ENCODE assay signal across 12 cellular contexts in the genomic region with DNA sequence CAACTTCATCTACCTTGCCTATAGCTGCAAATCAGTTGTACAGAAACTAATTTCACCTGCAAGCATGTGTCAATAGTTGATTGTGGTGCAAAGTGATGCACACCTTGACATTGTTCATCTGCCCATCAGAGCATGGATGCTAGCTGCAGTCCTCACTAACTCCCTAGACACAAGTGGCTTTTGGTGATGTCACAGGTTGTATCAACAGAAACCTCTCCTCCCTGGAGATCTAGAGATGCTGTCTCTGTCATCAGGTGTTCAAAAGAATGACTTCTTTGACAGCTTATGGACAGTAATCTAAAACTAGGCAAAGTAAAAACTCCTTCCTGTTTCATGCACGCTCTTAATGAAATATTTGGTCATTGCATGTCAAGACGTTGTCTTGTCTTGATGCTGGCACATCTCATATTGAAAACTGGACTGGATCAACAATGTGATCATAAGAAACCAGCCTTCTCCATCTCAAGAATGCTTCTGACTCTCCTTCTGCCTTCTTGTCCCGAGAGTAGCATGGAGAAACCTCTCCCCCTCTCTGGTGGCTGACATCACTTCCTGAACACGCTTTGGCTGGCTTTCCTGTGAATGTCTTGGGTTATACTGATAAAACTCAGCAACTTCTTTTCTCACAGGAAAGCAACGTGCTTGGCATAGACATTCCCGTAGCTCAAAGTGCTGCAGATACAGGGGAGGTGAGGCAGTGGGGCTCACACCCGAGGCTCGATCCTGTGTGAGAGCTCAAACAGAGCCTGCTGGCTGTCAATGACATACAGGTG.
A peak's percentile ranks its signal among the peaks of the same experiment; 100 is the strongest.
DNase-seq lines count a peak whose midpoint lies in the region; ATAC-seq, FAIRE-seq and TF ChIP-seq lines count a peak whose summit lies in the region.
"Had no signal": no experiment of that assay in that cellular context is flagged by ENCODE, and none has a peak within 500 bp of the region (broad histone marks: within the 10 kb centered on the region; RNA-seq: fewer than 3 reads in every experiment).

No MANE protein-coding gene starts in this region.

- H3K36me3 Mint-ChIP-seq in naive B cell = no peaks in the 10 kb centered on the region
- H3K36me3 Mint-ChIP-seq in WTC11 = peaks cover 3% of the 10 kb centered on the region; the same call in 1 of the 2 replicates

- peak overlapping the region; percentile 87 for H3K27ac ChIP-seq in endothelial cell of umbilical vein (ENCODE audit: insufficient read depth, low read depth, low read length)
- H3K27ac ChIP-seq: suprapubic skin had no signal

- peak; percentile 83 for FAIRE-seq in endothelial cell of umbilical vein (lab: Jason Lieb, UNC)
- FAIRE-seq: bronchial epithelial cell, H54 had no signal

- TF ChIP-seq POLR2A in endothelial cell of umbilical vein (IDR thresholded peaks at IDR 0.05; ENCODE audit: low read depth, low read length) = peak; percentile 29

- CTCF ChIA-PET in endothelial cell of umbilical vein (lab: Charles Lee) = interaction anchor here (0.8 kb wide), 1 partner anchor 330 kb away, joined by 3 read pairs; no protein-coding TSS in a partner anchor
- CTCF ChIA-PET in WTC11 (lab: Charles Lee) = no interaction called here

- BruUV-seq in endothelial cell of umbilical vein (replicated peaks; lab: Mats Ljungman, UMichigan) = TSS peak; percentile 41

- no peak overlapping the region for H3K4me3 ChIP-seq in endothelial cell of umbilical vein (replicated peaks in 1 of 3; ENCODE audit: insufficient read depth in 1 of 3, low read depth in 1 of 3, low read length in 3 of 3)
- H3K4me3 ChIP-seq: suprapubic skin had no signal

- peak overlapping the region; percentile 58 for H3K4me2 ChIP-seq in endothelial cell of umbilical vein (ENCODE audit: insufficient read depth, low read length)

- H3K79me2 ChIP-seq in endothelial cell of umbilical vein (ENCODE audit: control insufficient read depth, insufficient read depth, low read length) = no peaks in the 10 kb centered on the region

- POLR2A ChIA-PET in endothelial cell of umbilical vein (lab: Charles Lee) (interaction anchor here (1.0 kb wide), 1 partner anchor 378 kb away, joined by 3 read pairs; the partner anchor contains the start of gene STEAP1B), WTC11 (lab: Charles Lee) (no interaction called here)

- H2AFZ ChIP-seq in endothelial cell of umbilical vein (ENCODE audit: low read depth, low read length) = no peak overlapping the region

- intact Hi-C loops in endothelial cell of umbilical vein (cut with micrococcal nuclease) = loop anchor here (1.0 kb wide), 1 partner anchor 323 kb away; no protein-coding TSS in a partner anchor
- intact Hi-C loops in left colon (cut with DNase I, micrococcal nuclease) = no loop called here

- H3K27ac Mint-ChIP-seq in naive B cell (peak overlapping the region in 4 of 6 donors; percentile 33 to 70 (median 60)), WTC11 (no peak overlapping the region)

- no peaks in the 10 kb centered on the region for H3K27me3 Mint-ChIP-seq in naive B cell
- H3K27me3 Mint-ChIP-seq in WTC11 (ENCODE audit: low read depth) = no peaks in the 10 kb centered on the region

- H3K9me3 Mint-ChIP-seq in naive B cell (no peaks in the 10 kb centered on the region), WTC11 (no peaks in the 10 kb centered on the region)

- no peaks in the 10 kb centered on the region for H4K20me1 ChIP-seq in endothelial cell of umbilical vein (replicated peaks; ENCODE audit: control insufficient read depth, extremely low read depth, insufficient read depth, low read length)

- H3K4me3 Mint-ChIP-seq in naive B cell = peak overlapping the region in 4 of 8 donors; percentile 51 to 76 (median 56)
- H3K4me3 Mint-ChIP-seq in WTC11 = no peak overlapping the region

- TF ChIP-seq CTCF in endothelial cell of umbilical vein (IDR thresholded peaks at IDR 0.05; ENCODE audit: extremely low read depth in 1 of 2, insufficient read depth in 1 of 2, low read depth in 1 of 2, low read length in 2 of 2) (no peak), WTC11 (IDR thresholded peaks at IDR 0.05) (no peak)

- no peaks in the 10 kb centered on the region for H3K9me1 ChIP-seq in endothelial cell of umbilical vein (replicated peaks; ENCODE audit: control insufficient read depth, extremely low read depth, insufficient read depth, low read length)

- ATAC-seq in naive B cell (ENCODE audit: low read depth in 2 of 2) (peak; percentile 43 to 55), WTC11 (no peak), GM21360 (IDR thresholded peaks at IDR 0.05; ENCODE audit: unreplicated experiment) (no peak), left colon (no peak)

- peaks cover 50% of the 10 kb centered on the region for H3K4me1 ChIP-seq in endothelial cell of umbilical vein (ENCODE audit: control insufficient read depth, extremely low read depth, insufficient read depth, low read length)
- H3K4me1 ChIP-seq: suprapubic skin had no signal

- dilution Hi-C loops in endothelial cell of umbilical vein (cut with MboI; ENCODE audit: extremely low pct_ligation_motif_present, low sequenced_read_pairs) = loop anchor here (25.0 kb wide), 1 partner anchor 340 kb away; no protein-coding TSS in a partner anchor

- H3K36me3 ChIP-seq in endothelial cell of umbilical vein (ENCODE audit: control insufficient read depth in 2 of 2, extremely low read depth in 1 of 2, insufficient read depth in 2 of 2, low read length in 2 of 2) = no peaks in the 10 kb centered on the region

- H3K27me3 ChIP-seq in endothelial cell of umbilical vein (ENCODE audit: control insufficient read depth in 2 of 2, insufficient read depth in 2 of 2, low read length in 2 of 2) = no peaks in the 10 kb centered on the region
- H3K27me3 ChIP-seq: suprapubic skin had no signal

- H3K9me3 ChIP-seq in endothelial cell of umbilical vein (replicated peaks; ENCODE audit: control insufficient read depth, insufficient read depth, low read length) = no peaks in the 10 kb centered on the region
- H3K9me3 ChIP-seq: suprapubic skin had no signal

- peak overlapping the region; percentile 64 for H3K9ac ChIP-seq in endothelial cell of umbilical vein (replicated peaks; ENCODE audit: extremely low read depth, insufficient read depth, low read length)

- DNase-seq in DMS53 (lab: John Stamatoyannopoulos, UW) = peak; percentile 60
- peak; percentile 52 to 56 for DNase-seq in Kasumi-1 (lab: John Stamatoyannopoulos, UW)
- peak; percentile 96 for DNase-seq in endothelial cell of umbilical vein (ENCODE audit: low read depth, low spot score)
- DNase-seq in naive B cell = no peak
- DNase-seq in SIG-M5 (lab: John Stamatoyannopoulos, UW) = no peak
- DNase-seq in WTC11 (ENCODE audit: low spot score) = no peak
- no peak for DNase-seq in left colon
- DNase-seq: NCI-H1105 had no signal

- H3K4me1 Mint-ChIP-seq in naive B cell = peaks cover 8 to 12% (median 8%) of the 10 kb centered on the region in 3 donors
- peaks cover 23% of the 10 kb centered on the region for H3K4me1 Mint-ChIP-seq in WTC11

TF ChIP-seq in endothelial cell of umbilical vein, 7 proteins besides CTCF, POLR2A, EP300 and RAD21:
- TF ChIP-seq JUN (IDR thresholded peaks at IDR 0.05; ENCODE audit: borderline replicate concordance, insufficient read depth, insufficient read length, low read depth) (peak; percentile 79), GATA2 (IDR thresholded peaks at IDR 0.05; ENCODE audit: insufficient read depth, insufficient read length, low read depth, low read length) (peak; percentile 74), POLR2AphosphoS5 (IDR thresholded peaks at IDR 0.05; ENCODE audit: insufficient read depth, low read depth, low read length) (peak; percentile 45), MYC (IDR thresholded peaks at IDR 0.05; ENCODE audit: low read depth, low read length) (no peak), FOS (IDR thresholded peaks at IDR 0.05; ENCODE audit: borderline replicate concordance, insufficient read depth, low read length) (peak; percentile 13)
- TF ChIP-seq, protein P1, sequence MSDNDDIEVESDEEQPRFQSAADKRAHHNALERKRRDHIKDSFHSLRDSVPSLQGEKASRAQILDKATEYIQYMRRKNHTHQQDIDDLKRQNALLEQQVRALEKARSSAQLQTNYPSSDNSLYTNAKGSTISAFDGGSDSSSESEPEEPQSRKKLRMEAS (IDR thresholded peaks at IDR 0.05; ENCODE audit: insufficient read depth, insufficient read length) = peak; percentile 30

TF ChIP-seq in WTC11, 78 proteins besides CTCF, POLR2A, EP300 and RAD21 (continues in another document):
- no peak for TF ChIP-seq ATF1 (CRISPR knock-in tag; IDR thresholded peaks at IDR 0.05)
- TF ChIP-seq NFE2L1 (CRISPR knock-in tag; IDR thresholded peaks at IDR 0.05) = no peak
- TF ChIP-seq CDX4 (CRISPR knock-in tag; IDR thresholded peaks at IDR 0.05; ENCODE audit: borderline replicate concordance) = no peak
- TF ChIP-seq MLX (CRISPR knock-in tag; IDR thresholded peaks at IDR 0.05) = no peak
- TF ChIP-seq FOXK1 (CRISPR knock-in tag; IDR thresholded peaks at IDR 0.05) = no peak
- TF ChIP-seq, protein P2, sequence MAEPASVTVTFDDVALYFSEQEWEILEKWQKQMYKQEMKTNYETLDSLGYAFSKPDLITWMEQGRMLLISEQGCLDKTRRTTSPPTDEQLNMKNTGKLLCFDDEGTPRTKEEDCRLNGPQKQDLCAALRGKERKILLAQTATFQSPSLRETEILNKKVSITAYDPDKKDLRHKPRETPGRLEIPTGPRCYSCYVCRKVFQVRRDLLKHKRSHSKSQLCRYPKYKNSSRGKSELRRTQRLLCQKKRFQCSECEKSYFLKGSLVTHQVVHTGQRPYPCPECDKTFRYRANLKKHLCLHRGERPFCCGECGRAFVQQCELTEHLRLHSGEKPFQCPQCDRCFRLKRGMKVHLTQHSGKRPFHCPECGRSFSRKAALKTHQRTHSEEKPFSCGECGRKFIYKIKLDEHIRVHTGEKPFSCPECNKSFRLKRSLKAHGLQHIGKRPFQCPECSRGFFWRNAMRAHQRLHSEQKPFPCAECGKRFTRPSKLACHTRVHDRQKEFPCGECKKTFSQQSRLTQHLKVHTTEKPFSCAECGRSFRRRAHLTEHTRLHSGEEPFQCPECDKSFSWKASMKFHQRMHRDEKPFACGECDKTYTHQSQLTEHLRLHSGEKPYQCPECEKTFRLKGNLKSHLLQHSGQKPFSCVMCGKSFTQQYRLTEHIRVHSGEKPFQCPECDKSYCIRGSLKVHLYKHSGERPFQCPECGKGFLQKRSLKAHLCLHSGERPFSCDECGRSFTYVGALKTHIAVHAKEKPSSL (CRISPR knock-in tag; conservative IDR thresholded peaks at IDR 0.05) = no peak

Comparison
In these comparisons a context has a peak if more than half of its experiments do, and no peak if none do; other contexts are left out.
1. DNase-seq: peak in DMS53 (single experiment), Kasumi-1 (2 of 2) and endothelial cell of umbilical vein (single experiment); none in naive B cell (single experiment), SIG-M5 (single experiment), WTC11 (single experiment) and left colon (0 of 2).
2. ATAC-seq: peak in naive B cell (2 of 2); none in WTC11 (single experiment), GM21360 (single experiment) and left colon (single experiment).